10 cellular contexts compared by ENCODE assay signal in genomic region chr19:39679791-39680168, GRCh38. TPM values are rescaled to one million over a fixed set of nuclear protein-coding genes. Genes with fewer than 3 reads are reported as not detected.
DNase-seq lines count a peak whose midpoint lies in the region; ATAC-seq and TF ChIP-seq lines count a peak whose summit lies in the region.
"Had no signal": no experiment of that assay in that cellular context is flagged by ENCODE, and none has a peak within 500 bp of the region (broad histone marks: within the 10 kb centered on the region; RNA-seq: fewer than 3 reads in every experiment).

No MANE protein-coding gene starts in this region.

- DNase-seq in activated T-cell treated with anti-CD3 and anti-CD28 coated beads for 4 hours, result peak; percentile 10
- peak; percentile 31 for DNase-seq in stimulated activated CD4-positive, alpha-beta T cell treated with anti-CD3 and anti-CD28 coated beads, Interleukin-2, amount 100 ng/mL, for 4 hours (ENCODE audit: low read depth)
- no peak for DNase-seq in thyroid gland
- no peak for DNase-seq in DMS53 treated with DMSO at 0.1 percent for 48 hours (lab: John Stamatoyannopoulos, UW; ENCODE audit: unreplicated experiment)
- DNase-seq in NCI-H1092 treated with DMSO at 0.1 percent for 48 hours (lab: John Stamatoyannopoulos, UW), result no peak
- DNase-seq in NCI-H146 treated with DMSO at 0.1 percent for 48 hours (lab: John Stamatoyannopoulos, UW; ENCODE audit: unreplicated experiment), result no peak
- DNase-seq: HFFc6 had no signal

- H3K36me3 ChIP-seq in thyroid gland, result no peaks in the 10 kb centered on the region

- no peak overlapping the region for H3K27ac ChIP-seq in thyroid gland

- H3K4me3 ChIP-seq in thyroid gland (replicated peaks in 1 of 3), result no peak overlapping the region

- peaks cover 0 to 10% of the 10 kb centered on the region in 2 donors for H3K4me1 ChIP-seq in thyroid gland

- peak; percentile 21 for ATAC-seq in GM19023 (IDR thresholded peaks at IDR 0.05; ENCODE audit: unreplicated experiment)
- ATAC-seq in HG02884 (IDR thresholded peaks at IDR 0.05; ENCODE audit: unreplicated experiment), result peak; percentile 27

- WGBS in thyroid gland, 2 donors, result 86 to 100% methylated on average over 2 to 3 of the region's 3 CpGs

- no peak for TF ChIP-seq POLR2A in thyroid gland (IDR thresholded peaks at IDR 0.05)

- H3K9me3 ChIP-seq in thyroid gland, result no peaks in the 10 kb centered on the region

- intact Hi-C loops in thyroid gland (cut with DNase I), result no loop called here

- no peaks in the 10 kb centered on the region for H3K27me3 ChIP-seq in thyroid gland

- no peak for TF ChIP-seq CTCF in thyroid gland (IDR thresholded peaks at IDR 0.05)

RNA-seq across cellular contexts. Expression of gene LGALS16, which starts 24.1 kb away (rescaled TPM):
- total RNA-seq in thyroid gland, result not detected
- total RNA-seq: HFFc6, OCI-LY7 had no signal

RNA-seq across cellular contexts. Expression of gene LGALS14, which starts 24.5 kb away (rescaled TPM):
- total RNA-seq in thyroid gland, result not detected
- total RNA-seq: HFFc6, OCI-LY7 had no signal

RNA-seq across cellular contexts. Expression of gene CLC, which starts 58.0 kb away (rescaled TPM):
- not detected for total RNA-seq in thyroid gland
- total RNA-seq: HFFc6, OCI-LY7 had no signal

Comparison
In these comparisons a context has a peak if more than half of its experiments do, and no peak if none do; other contexts are left out.
1. DNase-seq: peak in activated T-cell treated with anti-CD3 and anti-CD28 coated beads for 4 hours (single experiment) and stimulated activated CD4-positive, alpha-beta T cell treated with anti-CD3 and anti-CD28 coated beads, Interleukin-2, amount 100 ng/mL, for 4 hours (single experiment); none in thyroid gland (0 of 2), DMS53 treated with DMSO at 0.1 percent for 48 hours (single experiment), NCI-H1092 treated with DMSO at 0.1 percent for 48 hours (single experiment) and NCI-H146 treated with DMSO at 0.1 percent for 48 hours (single experiment).